ENCODE assay signal across 27 cellular contexts in genomic region chr22:44453441-44454112, GRCh38. TPM values are rescaled to one million over a fixed set of nuclear protein-coding genes. Genes with fewer than 3 reads are reported as not detected.
DNase-seq lines count a peak whose midpoint lies in the region; TF ChIP-seq lines count a peak whose summit lies in the region.
"Had no signal": no experiment of that assay in that cellular context is flagged by ENCODE, and none has a peak within 500 bp of the region (broad histone marks: within the 10 kb centered on the region; RNA-seq: fewer than 3 reads in every experiment).

No MANE protein-coding gene starts in this region.

- peak overlapping the region in 5 of 7 donors; percentile 43 to 99 (median 87) for H3K27ac Mint-ChIP-seq in CD4-positive, alpha-beta memory T cell
- no peak overlapping the region for H3K27ac Mint-ChIP-seq in Calu3 (ENCODE audit: unreplicated experiment)
- H3K27ac Mint-ChIP-seq: progenitor cell of endocrine pancreas; stimulated activated memory B cell treated with anti-CD40 and anti-IgM and Interleukin-4, amounts not matched to agents 10 μg/mL and 1 μg/mL and 100 μg/mL, for 72 hours had no signal

- H3K4me1 Mint-ChIP-seq in CD4-positive, alpha-beta memory T cell = peaks cover 20 to 52% (median 33%) of the 10 kb centered on the region in 4 donors
- H3K4me1 Mint-ChIP-seq in Calu3 (ENCODE audit: low read depth, unreplicated experiment) = peaks cover 2% of the 10 kb centered on the region

- H3K9me3 Mint-ChIP-seq in CD4-positive, alpha-beta memory T cell = no peaks in the 10 kb centered on the region
- H3K9me3 Mint-ChIP-seq in Calu3 (ENCODE audit: low read depth, unreplicated experiment) = no peaks in the 10 kb centered on the region
- H3K9me3 Mint-ChIP-seq: immature natural killer cell; stimulated activated memory B cell treated with anti-CD40 and anti-IgM and Interleukin-4, amounts not matched to agents 10 μg/mL and 1 μg/mL and 100 μg/mL, for 72 hours had no signal

- H3K27ac ChIP-seq in CD4-positive, alpha-beta memory T cell (ENCODE audit: low read depth, low read length) = no peak overlapping the region
- H3K27ac ChIP-seq in coronary artery (no peak overlapping the region), trophoblast cell (ENCODE audit: low read depth, low read length) (no peak overlapping the region)
- H3K27ac ChIP-seq: breast epithelium, epithelial cell of prostate, left lung, sigmoid colon, SJCRH30 had no signal

- H3K4me1 ChIP-seq in CD4-positive, alpha-beta memory T cell (ENCODE audit: insufficient read depth, low read length) = peaks cover 49% of the 10 kb centered on the region
- H3K4me1 ChIP-seq in trophoblast cell (ENCODE audit: control insufficient read depth in 1 of 2, insufficient read depth in 2 of 2, low read length in 2 of 2) = peaks cover 7% of the 10 kb centered on the region in 2 experiments
- H3K4me1 ChIP-seq: breast epithelium, left lung, SJCRH30 had no signal

- H3K14ac ChIP-seq in trophoblast cell (ENCODE audit: low read length) = no peak overlapping the region

- POLR2A ChIA-PET in CD4-positive, alpha-beta memory T cell (lab: Charles Lee; ENCODE audit: partially characterized antibody) = interaction anchor here (1.6 to 2.0 kb wide), 3 partner anchors 32 to 56 kb away, joined by 5 to 9 read pairs (median 7); no protein-coding TSS in a partner anchor

- no peak overlapping the region for H3K23ac ChIP-seq in trophoblast cell (ENCODE audit: low read length)

- no peak overlapping the region for H2BK120ac ChIP-seq in trophoblast cell (ENCODE audit: insufficient read depth, low read length, poor library complexity)

- H2BK5ac ChIP-seq in trophoblast cell (ENCODE audit: low read depth, low read length, poor library complexity) = no peak overlapping the region

- H3K4me3 Mint-ChIP-seq in CD4-positive, alpha-beta memory T cell = no peak overlapping the region
- H3K4me3 Mint-ChIP-seq in Calu3 (ENCODE audit: low read depth, unreplicated experiment) = no peak overlapping the region
- H3K4me3 Mint-ChIP-seq: activated naive CD8-positive, alpha-beta T cell; immature natural killer cell; stimulated activated memory B cell treated with anti-CD40 and anti-IgM and Interleukin-4, amounts not matched to agents 10 μg/mL and 1 μg/mL and 100 μg/mL, for 72 hours had no signal

- H3K79me2 ChIP-seq in trophoblast cell (ENCODE audit: control insufficient read depth, insufficient read depth, low read length, poor library complexity) = no peaks in the 10 kb centered on the region

- H3K18ac ChIP-seq in trophoblast cell (ENCODE audit: low read length) = no peak overlapping the region

- H3K27me3 ChIP-seq in CD4-positive, alpha-beta memory T cell (ENCODE audit: insufficient read depth, low read length) = no peaks in the 10 kb centered on the region
- no peaks in the 10 kb centered on the region for H3K27me3 ChIP-seq in trophoblast cell (ENCODE audit: insufficient read depth, low read length)
- H3K27me3 ChIP-seq: breast epithelium, left lung, sigmoid colon, SJCRH30 had no signal

- no peak overlapping the region for H4K8ac ChIP-seq in trophoblast cell (ENCODE audit: low read depth, low read length)

- no peak overlapping the region for H4K91ac ChIP-seq in trophoblast cell (ENCODE audit: low read depth, low read length)

- no peak overlapping the region for H3K4me3 ChIP-seq in CD4-positive, alpha-beta memory T cell (ENCODE audit: low read length in 2 of 2)
- no peak overlapping the region for H3K4me3 ChIP-seq in HFF-Myc (replicated peaks; ENCODE audit: low read depth, low read length)
- no peak overlapping the region for H3K4me3 ChIP-seq in coronary artery
- H3K4me3 ChIP-seq in trophoblast cell (ENCODE audit: low read depth, low read length) = peak overlapping the region; percentile 9
- H3K4me3 ChIP-seq: breast epithelium, left lung, sigmoid colon, SJCRH30 had no signal

- no peak overlapping the region for H2AFZ ChIP-seq in trophoblast cell (ENCODE audit: insufficient read depth, low read length, poor library complexity)

- no peak overlapping the region for H4K12ac ChIP-seq in trophoblast cell (ENCODE audit: low read depth, low read length)

- peaks cover 1% of the 10 kb centered on the region for H3K79me1 ChIP-seq in trophoblast cell (ENCODE audit: low read length)

- no CpG with 5 or more reads among the region's 14 CpGs for WGBS in trophoblast cell (ENCODE audit: extremely low coverage, insufficient coverage, insufficient read length)

- H3K36me3 ChIP-seq in CD4-positive, alpha-beta memory T cell (ENCODE audit: insufficient read depth, low read length) = no peaks in the 10 kb centered on the region
- no peaks in the 10 kb centered on the region for H3K36me3 ChIP-seq in trophoblast cell (ENCODE audit: control insufficient read depth in 1 of 2, insufficient read depth in 2 of 2, low read length in 2 of 2)
- H3K36me3 ChIP-seq: breast epithelium, left lung, sigmoid colon, SJCRH30 had no signal

- no peak overlapping the region for H2AK5ac ChIP-seq in trophoblast cell (ENCODE audit: low read length)

- no peak overlapping the region for H3K9ac ChIP-seq in trophoblast cell (ENCODE audit: low read length)

- H3K4ac ChIP-seq in trophoblast cell (ENCODE audit: low read depth, low read length) = no peak overlapping the region

- no TSS peak for BruUV-seq in Calu3 (replicated peaks; lab: Mats Ljungman, UMichigan)

- H3K27me3 Mint-ChIP-seq in CD4-positive, alpha-beta memory T cell = no peaks in the 10 kb centered on the region
- H3K27me3 Mint-ChIP-seq in Calu3 (ENCODE audit: unreplicated experiment) = peaks cover 30% of the 10 kb centered on the region
- H3K27me3 Mint-ChIP-seq: activated naive CD8-positive, alpha-beta T cell had no signal

- CTCF ChIA-PET in CD4-positive, alpha-beta memory T cell (lab: Charles Lee; ENCODE audit: partially characterized antibody) = no interaction called here
- CTCF ChIA-PET in Calu3 (lab: Charles Lee) = no interaction called here

- H2BK12ac ChIP-seq in trophoblast cell (ENCODE audit: low read length) = no peak overlapping the region

- no peaks in the 10 kb centered on the region for H3K9me3 ChIP-seq in CD4-positive, alpha-beta memory T cell (ENCODE audit: control insufficient read depth in 1 of 2, low read length in 2 of 2)
- peaks cover 2% of the 10 kb centered on the region for H3K9me3 ChIP-seq in trophoblast cell (ENCODE audit: insufficient read depth, low read depth, low read length)
- H3K9me3 ChIP-seq: breast epithelium, left lung, sigmoid colon, SJCRH30 had no signal

- TF ChIP-seq CTCF in HFF-Myc (IDR thresholded peaks at IDR 0.05; ENCODE audit: low read depth, low read length, missing control alignments) = no peak
- TF ChIP-seq CTCF in coronary artery (IDR thresholded peaks at IDR 0.05) = no peak
- TF ChIP-seq CTCF in Calu3 (IDR thresholded peaks at IDR 0.05; ENCODE audit: unreplicated experiment) = no peak

- intact Hi-C loops in CD4-positive, alpha-beta memory T cell (cut with micrococcal nuclease) = no loop called here
- intact Hi-C loops in Calu3 (cut with micrococcal nuclease; ENCODE audit: unreplicated experiment) = no loop called here

- no peak overlapping the region for H3K4me2 ChIP-seq in trophoblast cell (ENCODE audit: low read length)

- no peak for DNase-seq in CD4-positive, alpha-beta memory T cell
- peak; percentile 6 for DNase-seq in HFF-Myc (ENCODE audit: extremely low read depth, low read depth)
- DNase-seq in coronary artery (ENCODE audit: low spot score) = peak; percentile 58
- DNase-seq in trophoblast cell = no peak
- DNase-seq in NCI-H2029 treated with DMSO at 0.1 percent for 48 hours (lab: John Stamatoyannopoulos, UW) = no peak
- DNase-seq in stimulated activated CD4-positive, alpha-beta T cell treated with anti-CD3 and anti-CD28 coated beads, Interleukin-15, amount 100 ng/mL, for 24 hours = no peak
- DNase-seq in Calu3 = no peak
- DNase-seq in stimulated activated CD4-positive, alpha-beta T cell treated with anti-CD3 and anti-CD28 coated beads, Interleukin-4, amount 100 ng/mL, for 1 hour = no peak
- DNase-seq: activated CD4-positive, alpha-beta T cell treated with anti-CD3 and anti-CD28 coated beads, Interleukin-2, amount 50 U/mL, for 48 hours; activated T-cell treated with anti-CD3 and anti-CD28 coated beads for 4 hours; anterior cingulate cortex; C1 segment of cervical spinal cord; effector CD4-positive, alpha-beta T cell; immature natural killer cell; left lung; mesenchymal stem cell; NCI-H1048; NCI-H1694; NCI-H2171; RPMI8226; sigmoid colon; SJCRH30 had no signal

- no peaks in the 10 kb centered on the region for H3K36me3 Mint-ChIP-seq in CD4-positive, alpha-beta memory T cell
- peaks cover under 1% of the 10 kb centered on the region for H3K36me3 Mint-ChIP-seq in Calu3 (ENCODE audit: insufficient read depth, unreplicated experiment)
- H3K36me3 Mint-ChIP-seq: immature natural killer cell; stimulated activated memory B cell treated with anti-CD40 and anti-IgM and Interleukin-4, amounts not matched to agents 10 μg/mL and 1 μg/mL and 100 μg/mL, for 72 hours had no signal

RNA-seq across cellular contexts. Expression of gene RTL6, which starts 44.5 kb away (rescaled TPM):
- total RNA-seq in CD4-positive, alpha-beta memory T cell = 10 to 100 TPM; 22.3 to 25.2 TPM
- polyA plus RNA-seq in CD4-positive, alpha-beta memory T cell = 10 to 100 TPM in 1 of 2 donors, 1 to 10 TPM in 1; 4.3 to 11.9 TPM
- polyA plus RNA-seq in trophoblast cell (2013) = 6.5 and 6.7 TPM in 2 replicates
- 33.6 and 37.1 TPM in 2 replicates for total RNA-seq in Calu3 (2022)

Comparison
In these comparisons a context has a peak if more than half of its experiments do, and no peak if none do; other contexts are left out.
1. DNase-seq: peak in HFF-Myc (single experiment) and coronary artery (single experiment); none in CD4-positive, alpha-beta memory T cell (0 of 5), trophoblast cell (0 of 2), NCI-H2029 treated with DMSO at 0.1 percent for 48 hours (single experiment), stimulated activated CD4-positive, alpha-beta T cell treated with anti-CD3 and anti-CD28 coated beads, Interleukin-15, amount 100 ng/mL, for 24 hours (single experiment), Calu3 (single experiment) and stimulated activated CD4-positive, alpha-beta T cell treated with anti-CD3 and anti-CD28 coated beads, Interleukin-4, amount 100 ng/mL, for 1 hour (single experiment).